In the genomic region with DNA sequence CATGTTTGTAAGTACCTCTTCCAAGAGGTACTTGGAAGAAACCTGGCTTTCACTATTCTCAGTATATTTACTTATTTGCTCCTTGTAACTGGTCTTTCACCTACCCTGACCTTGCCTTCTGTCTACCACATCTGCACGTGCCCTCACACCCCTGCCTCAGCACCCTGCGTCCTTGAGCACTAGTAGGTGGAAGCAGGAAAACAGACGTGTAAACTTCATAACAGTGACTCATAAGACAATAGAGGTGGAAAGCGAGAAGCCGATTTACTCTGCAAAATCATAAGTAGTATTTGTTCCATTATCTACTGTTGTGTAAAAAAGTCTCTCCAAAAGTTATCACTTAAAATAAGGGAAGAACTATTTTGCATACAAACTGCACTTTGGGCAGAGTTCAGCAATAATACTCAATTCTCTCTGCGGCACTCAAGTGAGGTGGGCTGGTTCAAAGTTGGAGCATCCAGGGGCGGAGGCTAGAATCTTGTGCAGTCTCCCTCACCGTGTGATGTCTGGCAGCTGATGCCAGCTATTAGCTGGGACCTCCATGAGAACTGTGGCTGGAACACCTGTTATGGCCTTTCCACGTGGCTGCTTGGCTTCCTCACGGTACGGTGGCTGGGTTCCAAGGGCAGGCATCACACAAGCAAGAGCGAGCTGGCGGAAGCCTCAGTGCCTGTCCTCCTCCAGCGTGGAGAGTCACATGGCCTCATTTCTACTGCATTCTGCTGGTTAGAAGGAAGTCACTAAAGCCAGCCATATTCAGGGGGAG, we compare ENCODE assay signal across 9 cellular contexts. TPM values are rescaled to one million over a fixed set of nuclear protein-coding genes. Genes with fewer than 3 reads are reported as not detected.
DNase-seq lines count a peak whose midpoint lies in the region; ATAC-seq and TF ChIP-seq lines count a peak whose summit lies in the region.
"Had no signal": no experiment of that assay in that cellular context is flagged by ENCODE, and none has a peak within 500 bp of the region (broad histone marks: within the 10 kb centered on the region; RNA-seq: fewer than 3 reads in every experiment).

No MANE protein-coding gene starts in this region.

- H3K9me3 ChIP-seq in RWPE2 (ENCODE audit: severe bottlenecking) (no peaks in the 10 kb centered on the region), vagina (no peaks in the 10 kb centered on the region)

- no peaks in the 10 kb centered on the region for H3K9me3 Mint-ChIP-seq in activated naive CD4-positive, alpha-beta T cell treated with anti-CD3 and anti-CD28 coated beads, Interleukin-2, amount 50 U/mL, for 72 hours

- TF ChIP-seq POLR2A in GM10847 (IDR thresholded peaks at IDR 0.05; ENCODE audit: extremely low read depth, insufficient read length) (peak; percentile 14), vagina (IDR thresholded peaks at IDR 0.05) (no peak)

- DNase-seq in RWPE2 (ENCODE audit: low spot score) (no peak), kidney tubule cell (ENCODE audit: low spot score) (peak; percentile 87), vagina (ENCODE audit: extremely low spot score in 2 of 2) (no peak)
- DNase-seq in activated naive CD4-positive, alpha-beta T cell treated with anti-CD3 and anti-CD28 coated beads, Interleukin-2, amount 50 U/mL, for 72 hours (ENCODE audit: low spot score in 2 of 2): peak; percentile 55 to 75
- DNase-seq in stimulated activated CD8-positive, alpha-beta memory T cell treated with anti-CD3 and anti-CD28 coated beads, Interleukin-12 subunit alpha, Interleukin-12 subunit beta, amount 100 ng/mL, for 1 hour (ENCODE audit: low read depth): peak; percentile 35

- H3K4me1 ChIP-seq in RWPE2 (ENCODE audit: insufficient read depth, poor library complexity, severe bottlenecking) (no peaks in the 10 kb centered on the region), vagina (peaks cover 15% of the 10 kb centered on the region)

- intact Hi-C loops in vagina (cut with DNase I): no loop called here

- TF ChIP-seq CTCF in RWPE2 (IDR thresholded peaks at IDR 0.05; ENCODE audit: poor library complexity, severe bottlenecking) (no peak), vagina (IDR thresholded peaks at IDR 0.05) (no peak)

- H3K27me3 ChIP-seq in RWPE2 (ENCODE audit: insufficient read depth, poor library complexity, severe bottlenecking): no peaks in the 10 kb centered on the region
- H3K27me3 ChIP-seq in vagina: no peaks in the 10 kb centered on the region

- H3K4me3 ChIP-seq in RWPE2 (ENCODE audit: severe bottlenecking): no peak overlapping the region
- peak overlapping the region in 1 of 2 donors; percentile 2 for H3K4me3 ChIP-seq in vagina

- peaks cover 8% of the 10 kb centered on the region in 2 donors for H3K36me3 Mint-ChIP-seq in activated naive CD4-positive, alpha-beta T cell treated with anti-CD3 and anti-CD28 coated beads, Interleukin-2, amount 50 U/mL, for 72 hours

- no peaks in the 10 kb centered on the region; the same call in 1 of the 2 replicates for H3K36me3 ChIP-seq in RWPE2 (ENCODE audit: low read depth)
- no peaks in the 10 kb centered on the region for H3K36me3 ChIP-seq in vagina

- peak overlapping the region; percentile 86 to 96 for H3K27ac Mint-ChIP-seq in activated naive CD4-positive, alpha-beta T cell treated with anti-CD3 and anti-CD28 coated beads, Interleukin-2, amount 50 U/mL, for 72 hours

- no peak overlapping the region for H3K27ac ChIP-seq in RWPE2 (ENCODE audit: poor library complexity, severe bottlenecking)
- no peak overlapping the region for H3K27ac ChIP-seq in vagina

- ATAC-seq in HG03342 (IDR thresholded peaks at IDR 0.05; ENCODE audit: unreplicated experiment) (peak; percentile 82), RWPE2 (ENCODE audit: low read depth) (0 out of 3 replicates have a peak, but pooled peaks have one; percentile 14), HG02840 (IDR thresholded peaks at IDR 0.05; ENCODE audit: low FRiP score, unreplicated experiment) (no peak)
- ATAC-seq in activated naive CD4-positive, alpha-beta T cell treated with anti-CD3 and anti-CD28 coated beads, Interleukin-2, amount 50 U/mL, for 72 hours: peak; percentile 91 to 94

RNA-seq across cellular contexts. Expression of a gene that starts 30.4 kb away (rescaled TPM):
- 100 to 1,000 TPM; 124 TPM for total RNA-seq in activated naive CD4-positive, alpha-beta T cell treated with anti-CD3 and anti-CD28 coated beads, Interleukin-2, amount 50 U/mL, for 72 hours
- total RNA-seq in vagina: 66.0 TPM

RNA-seq across cellular contexts. Expression of a gene that starts 48.3 kb away (rescaled TPM):
- 100 to 1,000 TPM; 236 to 246 TPM for total RNA-seq in activated naive CD4-positive, alpha-beta T cell treated with anti-CD3 and anti-CD28 coated beads, Interleukin-2, amount 50 U/mL, for 72 hours
- total RNA-seq in vagina: 107 TPM

RNA-seq across cellular contexts. Expression of a gene that starts 51.5 kb away (rescaled TPM):
- total RNA-seq in activated naive CD4-positive, alpha-beta T cell treated with anti-CD3 and anti-CD28 coated beads, Interleukin-2, amount 50 U/mL, for 72 hours: 1 to 10 TPM in 1 of 2 donors, under 1 TPM in 1; 0.14 to 1.1 TPM
- not detected for total RNA-seq in vagina
- total RNA-seq: HT1080 had no signal

Comparison
In these comparisons a context has a peak if more than half of its experiments do, and no peak if none do; other contexts are left out.
1. DNase-seq: peak in activated naive CD4-positive, alpha-beta T cell treated with anti-CD3 and anti-CD28 coated beads, Interleukin-2, amount 50 U/mL, for 72 hours (2 of 2), kidney tubule cell (single experiment) and stimulated activated CD8-positive, alpha-beta memory T cell treated with anti-CD3 and anti-CD28 coated beads, Interleukin-12 subunit alpha, Interleukin-12 subunit beta, amount 100 ng/mL, for 1 hour (single experiment); none in RWPE2 (single experiment) and vagina (0 of 2).